ENCODE assay signal across 1 cellular context in the genomic region with DNA sequence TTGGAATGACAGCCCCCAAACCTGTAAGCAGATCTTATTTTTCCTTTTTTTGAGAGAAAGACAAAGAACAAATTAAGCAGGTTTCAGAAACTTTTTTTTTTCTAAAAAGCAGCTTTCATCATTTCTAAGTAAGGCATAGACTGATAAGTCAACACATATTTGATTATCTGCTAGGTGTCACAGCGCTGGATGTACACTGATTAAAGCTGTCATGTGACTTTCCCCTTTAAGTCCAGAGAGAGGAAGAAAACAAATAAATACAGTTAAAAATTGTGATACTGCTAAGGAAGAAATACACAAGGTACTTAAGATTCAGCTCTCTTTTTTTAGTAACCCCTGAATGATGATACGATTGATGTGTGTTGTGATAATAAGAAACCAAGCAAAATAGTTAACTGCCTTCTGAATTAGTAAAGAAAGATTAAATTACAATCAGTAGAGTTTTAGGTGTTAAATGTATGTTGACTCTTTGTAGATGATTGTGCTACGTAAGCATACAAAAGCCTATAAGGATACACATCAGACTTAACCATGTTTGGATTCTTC.
TF ChIP-seq lines count a peak whose summit lies in the region.

No MANE protein-coding gene starts in this region.

TF ChIP-seq in GM12878, 131 proteins besides CTCF, POLR2A, EP300 and RAD21:
- no peak for TF ChIP-seq ELK1 (IDR thresholded peaks at IDR 0.05; ENCODE audit: low read depth, low read length)
- 0 out of 2 replicates have a peak, but pooled peaks have one; percentile 13 for TF ChIP-seq RAD51 (IDR thresholded peaks at IDR 0.05)
TF ChIP-seq in GM12878: peak in this region for 1.
